In genomic region chr6:130148181-130148580, GRCh38 we compare ENCODE assay signal across 13 cellular contexts.
DNase-seq lines count a peak whose midpoint lies in the region; ATAC-seq and TF ChIP-seq lines count a peak whose summit lies in the region.
"Had no signal": no experiment of that assay in that cellular context is flagged by ENCODE, and none has a peak within 500 bp of the region (broad histone marks: within the 10 kb centered on the region; RNA-seq: fewer than 3 reads in every experiment).

No MANE protein-coding gene starts in this region.

- no peaks in the 10 kb centered on the region for H3K9me3 ChIP-seq in CD4-positive, alpha-beta memory T cell (ENCODE audit: control insufficient read depth in 1 of 2, low read length in 2 of 2)
- no peaks in the 10 kb centered on the region for H3K9me3 ChIP-seq in HCT116 (ENCODE audit: control insufficient read depth in 1 of 2, insufficient read depth in 1 of 2, low read depth in 1 of 2, low read length in 2 of 2)
- H3K9me3 ChIP-seq: body of pancreas had no signal

- H2AFZ ChIP-seq in HCT116 (ENCODE audit: low read depth, low read length, poor library complexity, severe bottlenecking), result no peak overlapping the region

- H3K36me3 ChIP-seq in CD4-positive, alpha-beta memory T cell (ENCODE audit: insufficient read depth, low read length), result peaks cover 11% of the 10 kb centered on the region
- H3K36me3 ChIP-seq in HCT116 (ENCODE audit: control insufficient read depth in 1 of 2, insufficient read depth in 2 of 2, low read length in 2 of 2), result no peaks in the 10 kb centered on the region

- TF ChIP-seq RAD21 in HCT116 (IDR thresholded peaks at IDR 0.05; ENCODE audit: low read depth), result 0 out of 2 replicates have a peak, but pooled peaks have one; percentile 13

- CTCF ChIA-PET in CD4-positive, alpha-beta memory T cell (lab: Charles Lee; ENCODE audit: partially characterized antibody), result interaction anchor here (1.0 to 4.0 kb wide), 6 partner anchors 9 to 143 kb away, joined by 3 to 26 read pairs (median 4); partner anchors contain the start of gene SAMD3
- CTCF ChIA-PET in HCT116 (lab: Charles Lee), result no interaction called here

- peak; percentile 71 for ATAC-seq in HCT116
- ATAC-seq in foreskin keratinocyte, result no peak
- no peak for ATAC-seq in GM19452 (IDR thresholded peaks at IDR 0.05; ENCODE audit: unreplicated experiment)
- ATAC-seq: body of pancreas had no signal

- TF ChIP-seq CTCF in HCT116 (IDR thresholded peaks at IDR 0.05 in 2 of 3, conservative IDR thresholded peaks at IDR 0.05 in 1 of 3; ENCODE audit: borderline replicate concordance in 1 of 3, insufficient read depth in 1 of 3, low read depth in 2 of 3, low read length in 2 of 3) (peak in 2 of 3 experiments; percentile 48 to 59; a peak in 4 of 6 replicates), foreskin keratinocyte (conservative IDR thresholded peaks at IDR 0.05) (peak; percentile 56)

- no peak overlapping the region for H3K4me2 ChIP-seq in HCT116 (ENCODE audit: low read length)

- no TSS peak for BruUV-seq in HCT116 (replicated peaks; lab: Mats Ljungman, UMichigan)

- H3K79me2 ChIP-seq in HCT116 (ENCODE audit: insufficient read depth, low read length), result no peaks in the 10 kb centered on the region

- H3K27me3 Mint-ChIP-seq in CD4-positive, alpha-beta memory T cell, result no peaks in the 10 kb centered on the region

- no peak overlapping the region for H3K9ac ChIP-seq in HCT116 (ENCODE audit: low read length)

- H3K4me1 ChIP-seq in CD4-positive, alpha-beta memory T cell (ENCODE audit: insufficient read depth, low read length), result no peaks in the 10 kb centered on the region
- H3K4me1 ChIP-seq in HCT116 (ENCODE audit: control insufficient read depth in 1 of 2, insufficient read depth in 2 of 2, low read length in 2 of 2), result no peaks in the 10 kb centered on the region
- H3K4me1 ChIP-seq in foreskin keratinocyte, result no peaks in the 10 kb centered on the region
- H3K4me1 ChIP-seq: body of pancreas had no signal

- H3K9me2 ChIP-seq in HCT116 (ENCODE audit: insufficient read depth), result no peaks in the 10 kb centered on the region

- H4K20me1 ChIP-seq in HCT116 (ENCODE audit: insufficient read depth), result no peaks in the 10 kb centered on the region

- peak overlapping the region in 6 of 7 donors; percentile 24 to 83 (median 70) for H3K27ac Mint-ChIP-seq in CD4-positive, alpha-beta memory T cell

- RAD21 ChIA-PET in HCT116 (lab: Charles Lee; ENCODE audit: low non-redundant PET in 1 of 2, low total read pairs in 2 of 2, uncharacterized antibody in 2 of 2, unreplicated experiment in 2 of 2), result no interaction called here

- H3K9me3 Mint-ChIP-seq in CD4-positive, alpha-beta memory T cell, result no peaks in the 10 kb centered on the region

- TF ChIP-seq POLR2A in HCT116 (IDR thresholded peaks at IDR 0.05; ENCODE audit: borderline replicate concordance, extremely low read depth, insufficient read depth, insufficient read length), result no peak

- no peak overlapping the region for H3K27ac ChIP-seq in CD4-positive, alpha-beta memory T cell (ENCODE audit: low read depth, low read length)
- H3K27ac ChIP-seq in HCT116 (ENCODE audit: low read depth, low read length) (no peak overlapping the region), foreskin keratinocyte (no peak overlapping the region)
- H3K27ac ChIP-seq: body of pancreas had no signal

- intact Hi-C loops in CD4-positive, alpha-beta memory T cell (cut with micrococcal nuclease), result loop anchor here (1.0 kb wide), 1 partner anchor 134 kb away; no protein-coding TSS in a partner anchor
- intact Hi-C loops in HCT116 (cut with micrococcal nuclease), result no loop called here

- no peaks in the 10 kb centered on the region for H3K27me3 ChIP-seq in CD4-positive, alpha-beta memory T cell (ENCODE audit: insufficient read depth, low read length)
- no peaks in the 10 kb centered on the region for H3K27me3 ChIP-seq in HCT116 (ENCODE audit: insufficient read depth, low read length)
- no peaks in the 10 kb centered on the region for H3K27me3 ChIP-seq in foreskin keratinocyte
- H3K27me3 ChIP-seq: body of pancreas had no signal

- H3K4me3 ChIP-seq in CD4-positive, alpha-beta memory T cell (ENCODE audit: low read length in 2 of 2), result no peak overlapping the region
- H3K4me3 ChIP-seq in HCT116 (replicated peaks in 1 of 2; ENCODE audit: low read depth in 1 of 2, low read length in 2 of 2), result no peak overlapping the region
- H3K4me3 ChIP-seq: body of pancreas had no signal

- H3K4me3 Mint-ChIP-seq in CD4-positive, alpha-beta memory T cell, result peak overlapping the region in 1 of 8 donors; percentile 0

- POLR2A ChIA-PET in CD4-positive, alpha-beta memory T cell (lab: Charles Lee; ENCODE audit: partially characterized antibody), result no interaction called here
- POLR2A ChIA-PET in HCT116 (lab: Charles Lee), result no interaction called here

- H3K4me1 Mint-ChIP-seq in CD4-positive, alpha-beta memory T cell, result peaks cover 7 to 22% (median 9%) of the 10 kb centered on the region in 4 donors

- H3K36me3 Mint-ChIP-seq in CD4-positive, alpha-beta memory T cell, result peaks cover 65 to 71% of the 10 kb centered on the region in 2 donors

- peak in 1 of 5 donors; percentile 16 for DNase-seq in CD4-positive, alpha-beta memory T cell
- DNase-seq in HCT116 (ENCODE audit: low read depth, low spot score), result no peak
- peak; percentile 51 for DNase-seq in RPMI7951 (ENCODE audit: low read depth)
- DNase-seq in foreskin keratinocyte, result no peak
- DNase-seq in NCI-H82 (lab: John Stamatoyannopoulos, UW), result no peak
- DNase-seq in globus pallidus (ENCODE audit: low spot score), result no peak
- no peak for DNase-seq in NCI-H2196 (lab: John Stamatoyannopoulos, UW; ENCODE audit: unreplicated experiment)
- DNase-seq: body of pancreas, Calu3, HCEC 1CT, mesenchymal stem cell, NCI-H2081 had no signal

TF ChIP-seq in HCT116, 20 proteins besides CTCF, POLR2A, EP300 and RAD21 (continues in another document):
- TF ChIP-seq ZBTB33 (IDR thresholded peaks at IDR 0.05; ENCODE audit: extremely low read depth, insufficient replicate concordance, low read length), result no peak
- TF ChIP-seq JUND (IDR thresholded peaks at IDR 0.05), result no peak
- no peak for TF ChIP-seq EZH2phosphoT487 (IDR thresholded peaks at IDR 0.05; ENCODE audit: borderline replicate concordance)
- no peak for TF ChIP-seq EZH2 (IDR thresholded peaks at IDR 0.05)
- TF ChIP-seq YY1 (IDR thresholded peaks at IDR 0.05; ENCODE audit: extremely low read depth, insufficient replicate concordance, low read depth, low read length), result no peak
- TF ChIP-seq CEBPB (IDR thresholded peaks at IDR 0.05; ENCODE audit: low read depth), result no peak
- no peak for TF ChIP-seq MAX (IDR thresholded peaks at IDR 0.05)
- TF ChIP-seq SRF (IDR thresholded peaks at IDR 0.05; ENCODE audit: low read depth), result no peak
- no peak for TF ChIP-seq POLR2AphosphoS5 (IDR thresholded peaks at IDR 0.05; ENCODE audit: low read depth, low read length)
- no peak for TF ChIP-seq SIN3A (IDR thresholded peaks at IDR 0.05; ENCODE audit: low read depth)
- no peak for TF ChIP-seq TCF7L2 (IDR thresholded peaks at IDR 0.05; ENCODE audit: borderline replicate concordance, extremely low read depth, insufficient read depth, insufficient read length)
- no peak for TF ChIP-seq ZFX (IDR thresholded peaks at IDR 0.05)
- TF ChIP-seq REST (IDR thresholded peaks at IDR 0.05; ENCODE audit: low read depth), result no peak
- no peak for TF ChIP-seq ZNF274 (IDR thresholded peaks at IDR 0.05; ENCODE audit: low read depth, low read length)
- TF ChIP-seq SP1 (IDR thresholded peaks at IDR 0.05; ENCODE audit: low read depth), result no peak
- no peak for TF ChIP-seq CBX3 (IDR thresholded peaks at IDR 0.05; ENCODE audit: low read depth)
- no peak for TF ChIP-seq ELF1 (IDR thresholded peaks at IDR 0.05; ENCODE audit: borderline replicate concordance, low read depth)
